In the genomic region with DNA sequence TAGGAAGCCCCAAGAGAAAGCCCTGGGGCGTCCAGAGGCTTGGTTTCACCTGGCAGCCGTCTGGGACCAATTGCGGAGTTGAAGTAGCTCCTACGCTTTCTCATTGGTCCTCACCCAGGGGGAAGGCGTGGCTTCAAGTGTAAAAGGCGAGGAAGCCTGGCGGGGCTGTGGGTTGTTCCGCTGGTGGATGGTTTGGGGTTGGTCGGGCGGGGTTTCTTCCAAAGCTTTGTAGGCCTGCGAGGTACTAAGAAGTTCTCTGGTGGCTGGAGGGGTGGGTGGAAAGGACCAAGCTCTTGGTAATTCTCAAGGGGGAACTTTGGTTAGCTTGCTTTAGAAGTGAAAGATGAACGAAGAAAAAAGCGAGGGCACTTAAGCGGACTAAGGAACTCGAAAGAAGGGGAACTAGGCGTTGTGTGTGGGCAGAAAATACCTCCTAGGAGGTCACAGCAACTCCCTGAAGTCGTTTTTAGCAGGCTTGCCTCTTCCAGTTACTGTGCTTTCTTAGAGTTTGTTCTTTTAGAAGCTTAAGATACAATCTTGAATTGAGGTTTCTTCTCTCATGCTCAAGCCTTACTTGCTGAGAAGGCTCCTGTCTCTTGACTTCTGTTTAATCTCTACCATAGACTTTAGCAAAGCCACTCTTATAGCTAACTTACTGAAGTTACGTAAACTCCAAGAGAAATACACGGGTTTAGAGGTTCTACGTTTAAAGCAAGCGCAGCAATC, we compare ENCODE assay signal across 10 cellular contexts. TPM values are rescaled to one million over a fixed set of nuclear protein-coding genes. Genes with fewer than 3 reads are reported as not detected.
A peak's percentile ranks its signal among the peaks of the same experiment; 100 is the strongest.
DNase-seq lines count a peak whose midpoint lies in the region; ATAC-seq and TF ChIP-seq lines count a peak whose summit lies in the region.
"Had no signal": no experiment of that assay in that cellular context is flagged by ENCODE, and none has a peak within 500 bp of the region (broad histone marks: within the 10 kb centered on the region; RNA-seq: fewer than 3 reads in every experiment).

No MANE protein-coding gene starts in this region.

- POLR2A ChIA-PET in MCF 10A (lab: Yijun Ruan, JAX) = interaction anchor here (0.8 to 1.2 kb wide), 3 partner anchors 20 to 35 kb away, joined by 3 to 5 read pairs (median 4); no protein-coding TSS in a partner anchor

- H3K9me3 Mint-ChIP-seq in MCF 10A (ENCODE audit: unreplicated experiment) = no peaks in the 10 kb centered on the region

- TF ChIP-seq POLR2A in breast epithelium (IDR thresholded peaks at IDR 0.05) (no peak), esophagus squamous epithelium (IDR thresholded peaks at IDR 0.05) (peak in 1 of 4 donors; percentile 55), vagina (IDR thresholded peaks at IDR 0.05) (no peak)

- 71 to 73% methylated on average over 16 to 21 of the region's 21 CpGs for WGBS in esophagus squamous epithelium, 2 donors

- no peak overlapping the region for H3K4me3 Mint-ChIP-seq in MCF 10A (ENCODE audit: unreplicated experiment)
- H3K4me3 Mint-ChIP-seq: brain had no signal

- TF ChIP-seq CTCF in breast epithelium (IDR thresholded peaks at IDR 0.05) (no peak), MCF 10A (IDR thresholded peaks at IDR 0.05; ENCODE audit: unreplicated experiment) (no peak), esophagus squamous epithelium (IDR thresholded peaks at IDR 0.05) (no peak), vagina (IDR thresholded peaks at IDR 0.05) (no peak)

- DNase-seq in breast epithelium (ENCODE audit: low spot score in 2 of 2) = peak in 1 of 2 donors; percentile 27
- no peak for DNase-seq in MCF 10A (ENCODE audit: unreplicated experiment)
- peak; percentile 70 for DNase-seq in activated CD4-positive, alpha-beta T cell treated with anti-CD3 and anti-CD28 coated beads, Interleukin-2, amount 50 U/mL, for 1 hour
- DNase-seq in esophagus squamous epithelium (lab: John Stamatoyannopoulos, UW) = peak; percentile 21
- peak; percentile 18 to 43 for DNase-seq in stimulated activated CD4-positive, alpha-beta T cell treated with anti-CD3 and anti-CD28 coated beads, Interleukin-1b, Interleukin-23, amount 100 ng/mL, for 1 hour (ENCODE audit: low read depth in 2 of 2)
- DNase-seq in cerebellar nuclear complex (lab: John Stamatoyannopoulos, UW) = no peak
- no peak for DNase-seq in vagina (ENCODE audit: extremely low spot score in 2 of 2)

- intact Hi-C loops in breast epithelium (cut with DNase I; ENCODE audit: low total_unique reads) = no loop called here
- intact Hi-C loops in MCF 10A (cut with micrococcal nuclease) = no loop called here
- intact Hi-C loops in esophagus squamous epithelium (cut with DNase I) = no loop called here
- intact Hi-C loops in vagina (cut with DNase I) = no loop called here

- ATAC-seq in HG03469 (IDR thresholded peaks at IDR 0.05; ENCODE audit: unreplicated experiment) = peak; percentile 71

- H3K36me3 Mint-ChIP-seq in MCF 10A (ENCODE audit: insufficient read depth, unreplicated experiment) = no peaks in the 10 kb centered on the region
- H3K36me3 Mint-ChIP-seq: brain had no signal

- CTCF ChIA-PET in MCF 10A (lab: Yijun Ruan, JAX) = interaction anchor here (2.8 kb wide), 1 partner anchor 10 kb away, joined by 20 read pairs; no protein-coding TSS in a partner anchor

- H3K9me3 ChIP-seq in breast epithelium = no peaks in the 10 kb centered on the region
- H3K9me3 ChIP-seq in esophagus squamous epithelium = no peaks in the 10 kb centered on the region
- no peaks in the 10 kb centered on the region for H3K9me3 ChIP-seq in vagina

- no peak overlapping the region for H3K27ac Mint-ChIP-seq in MCF 10A (ENCODE audit: low read depth, unreplicated experiment)
- H3K27ac Mint-ChIP-seq: brain had no signal

- H3K36me3 ChIP-seq in breast epithelium (no peaks in the 10 kb centered on the region), esophagus squamous epithelium (no peaks in the 10 kb centered on the region), vagina (no peaks in the 10 kb centered on the region)

- H3K27ac ChIP-seq in breast epithelium (no peak overlapping the region), esophagus squamous epithelium (peak overlapping the region in 2 of 4 donors; percentile 18 to 50), vagina (no peak overlapping the region)
- H3K27ac ChIP-seq: 22Rv1 had no signal

- H3K4me1 ChIP-seq in breast epithelium (no peaks in the 10 kb centered on the region), esophagus squamous epithelium (peaks cover 0 to 38% (median 3%) of the 10 kb centered on the region in 3 donors), vagina (no peaks in the 10 kb centered on the region)

- no peaks in the 10 kb centered on the region for H3K27me3 Mint-ChIP-seq in MCF 10A (ENCODE audit: insufficient read depth, unreplicated experiment)

- H3K4me1 Mint-ChIP-seq in MCF 10A (ENCODE audit: insufficient read depth, unreplicated experiment) = no peaks in the 10 kb centered on the region

- no TSS peak for BruUV-seq in MCF 10A (replicated peaks; lab: Mats Ljungman, UMichigan)

- H3K4me3 ChIP-seq in breast epithelium = peak overlapping the region in 2 of 3 donors; percentile 21 to 27
- H3K4me3 ChIP-seq in esophagus squamous epithelium = peak overlapping the region in 2 of 4 donors; percentile 15 to 41
- no peak overlapping the region for H3K4me3 ChIP-seq in vagina

- no peaks in the 10 kb centered on the region for H3K27me3 ChIP-seq in breast epithelium
- H3K27me3 ChIP-seq in esophagus squamous epithelium = no peaks in the 10 kb centered on the region
- no peaks in the 10 kb centered on the region for H3K27me3 ChIP-seq in vagina

RNA-seq across cellular contexts. Expression of a gene that starts 36.7 kb away (rescaled TPM):
- total RNA-seq in breast epithelium = 100 to 1,000 TPM in 2 of 3 donors, 10 to 100 TPM in 1; 74.1 to 111 (median 107) TPM
- total RNA-seq in MCF 10A (2022) = 23.5 and 28.5 TPM in 2 replicates
- 10 to 100 TPM; 39.2 to 70.8 (median 63.5) TPM for total RNA-seq in esophagus squamous epithelium
- 31.4 TPM for total RNA-seq in vagina

Comparison
In these comparisons a context has a peak if more than half of its experiments do, and no peak if none do; other contexts are left out.
1. DNase-seq: peak in activated CD4-positive, alpha-beta T cell treated with anti-CD3 and anti-CD28 coated beads, Interleukin-2, amount 50 U/mL, for 1 hour (single experiment), esophagus squamous epithelium (single experiment) and stimulated activated CD4-positive, alpha-beta T cell treated with anti-CD3 and anti-CD28 coated beads, Interleukin-1b, Interleukin-23, amount 100 ng/mL, for 1 hour (2 of 2); none in MCF 10A (single experiment), cerebellar nuclear complex (0 of 2) and vagina (0 of 2).
2. H3K4me3 ChIP-seq: peak in breast epithelium (2 of 3); none in vagina (0 of 2).